In the genomic region with DNA sequence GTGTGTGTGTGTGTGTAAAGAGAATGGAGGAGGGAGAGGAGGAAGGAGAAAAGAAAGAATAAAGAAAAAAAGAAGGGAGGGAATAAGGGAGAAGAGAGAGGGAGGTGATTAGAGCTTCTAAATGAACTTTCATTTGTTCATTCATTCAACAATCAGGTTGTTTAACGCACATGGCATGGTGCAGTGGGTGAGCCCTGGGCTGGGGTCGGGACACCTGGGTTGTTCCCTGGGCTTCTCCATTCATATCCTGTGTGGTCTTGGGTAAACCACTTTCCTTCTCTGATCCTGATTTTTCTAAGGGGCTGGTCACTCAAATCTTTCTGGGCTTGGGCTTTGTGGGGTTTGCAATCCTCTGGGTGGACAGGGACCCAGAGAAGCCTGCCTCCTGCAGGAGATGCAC, we compare ENCODE assay signal across 27 cellular contexts.
"Had no signal": no experiment of that assay in that cellular context is flagged by ENCODE, and none has a peak within 500 bp of the region (broad histone marks: within the 10 kb centered on the region; RNA-seq: fewer than 3 reads in every experiment).

No MANE protein-coding gene starts in this region.

- H3K27me3 ChIP-seq: ovary, right lobe of liver, transverse colon, upper lobe of right lung, uterus had no signal

- DNase-seq: naive thymus-derived CD8-positive, alpha-beta T cell; occipital lobe; ovary; psoas muscle; right cardiac atrium; right lobe of liver; sigmoid colon; small intestine; stimulated activated CD4-positive, alpha-beta T cell treated with anti-CD3 and anti-CD28 coated beads, Interleukin-12 subunit alpha, Interleukin-12 subunit beta, amount 100 ng/mL, for 4 hours; stimulated activated CD4-positive, alpha-beta T cell treated with anti-CD3 and anti-CD28 coated beads, Interleukin-2, amount 100 ng/mL, for 24 hours; stimulated activated CD4-positive, alpha-beta T cell treated with anti-CD3 and anti-CD28 coated beads, Interleukin-2, amount 100 ng/mL, for 48 hours; stimulated activated CD4-positive, alpha-beta T cell treated with anti-CD3 and anti-CD28 coated beads, Interleukin-4, amount 100 ng/mL, for 24 hours; stimulated activated naive B cell treated with anti-CD40 and anti-IgM and Interleukin-4, amounts not matched to agents 10 μg/mL and 1 μg/mL and 100 μg/mL, for 72 hours; stimulated activated naive CD4-positive, alpha-beta T cell treated with Interleukin-2 at 50 U/mL for 16 hours; stomach; tibial artery; transverse colon; upper lobe of right lung; uterus had no signal

- H3K9me3 ChIP-seq: ovary, psoas muscle, right lobe of liver, sigmoid colon, stomach, thoracic aorta, tibial artery, transverse colon, upper lobe of right lung, uterus had no signal

- H3K4me3 ChIP-seq: ovary, psoas muscle, right lobe of liver, sigmoid colon, stomach, thoracic aorta, tibial artery, transverse colon, upper lobe of right lung, uterus had no signal

- H3K9me3 Mint-ChIP-seq: naive thymus-derived CD8-positive, alpha-beta T cell; natural killer cell treated with Interleukin-12 subunit alpha and Interleukin-12 subunit beta and Interleukin-15 and Interleukin-18, amount 100 ng/mL, for 72 hours; neural crest cell; stimulated activated effector memory CD8-positive, alpha-beta T cell treated with anti-CD3 and anti-CD28 coated beads, Interleukin-12 subunit alpha, Interleukin-12 subunit beta, amount 100 ng/mL, for 72 hours; stimulated activated naive B cell treated with anti-CD40 and anti-IgM and Interleukin-4, amounts not matched to agents 10 μg/mL and 1 μg/mL and 100 μg/mL, for 72 hours; stimulated activated naive CD8-positive, alpha-beta T cell treated with anti-CD3 and anti-CD28 coated beads, Interleukin-15, Interleukin-2, amounts not matched to agents 100 ng/mL and 50 ng/mL, for 24 hours; type B pancreatic cell had no signal

- H3K36me3 ChIP-seq: ovary, right lobe of liver, sigmoid colon, stomach, thoracic aorta, tibial artery, transverse colon, upper lobe of right lung, uterus had no signal

- FAIRE-seq: small intestine had no signal

- H3K4me1 Mint-ChIP-seq: naive thymus-derived CD8-positive, alpha-beta T cell; stimulated activated effector memory CD8-positive, alpha-beta T cell treated with anti-CD3 and anti-CD28 coated beads, Interleukin-12 subunit alpha, Interleukin-12 subunit beta, amount 100 ng/mL, for 72 hours; stimulated activated naive B cell treated with anti-CD40 and anti-IgM and Interleukin-4, amounts not matched to agents 10 μg/mL and 1 μg/mL and 100 μg/mL, for 72 hours had no signal

- H3K27ac ChIP-seq: ovary, parathyroid adenoma, psoas muscle, right lobe of liver, sigmoid colon, stomach, thoracic aorta, tibial artery, transverse colon, upper lobe of right lung had no signal

- H3K4me3 Mint-ChIP-seq: naive thymus-derived CD8-positive, alpha-beta T cell; natural killer cell treated with Interleukin-12 subunit alpha and Interleukin-12 subunit beta and Interleukin-15 and Interleukin-18, amount 100 ng/mL, for 72 hours; neural crest cell; stimulated activated effector memory CD8-positive, alpha-beta T cell treated with anti-CD3 and anti-CD28 coated beads, Interleukin-12 subunit alpha, Interleukin-12 subunit beta, amount 100 ng/mL, for 72 hours; stimulated activated naive B cell treated with anti-CD40 and anti-IgM and Interleukin-4, amounts not matched to agents 10 μg/mL and 1 μg/mL and 100 μg/mL, for 72 hours; stimulated activated naive CD8-positive, alpha-beta T cell treated with anti-CD3 and anti-CD28 coated beads, Interleukin-15, Interleukin-2, amounts not matched to agents 100 ng/mL and 50 ng/mL, for 24 hours; type B pancreatic cell had no signal

- H3K27ac Mint-ChIP-seq: naive thymus-derived CD8-positive, alpha-beta T cell; natural killer cell treated with Interleukin-12 subunit alpha and Interleukin-12 subunit beta and Interleukin-15 and Interleukin-18, amount 100 ng/mL, for 72 hours; progenitor cell of endocrine pancreas; stimulated activated effector memory CD8-positive, alpha-beta T cell treated with anti-CD3 and anti-CD28 coated beads, Interleukin-12 subunit alpha, Interleukin-12 subunit beta, amount 100 ng/mL, for 72 hours; stimulated activated naive B cell treated with anti-CD40 and anti-IgM and Interleukin-4, amounts not matched to agents 10 μg/mL and 1 μg/mL and 100 μg/mL, for 72 hours; stimulated activated naive CD8-positive, alpha-beta T cell treated with anti-CD3 and anti-CD28 coated beads, Interleukin-15, Interleukin-2, amounts not matched to agents 100 ng/mL and 50 ng/mL, for 24 hours had no signal

- H3K4me1 ChIP-seq: parathyroid adenoma, psoas muscle, right lobe of liver, tibial artery, uterus had no signal

- H3K36me3 Mint-ChIP-seq: naive thymus-derived CD8-positive, alpha-beta T cell; natural killer cell treated with Interleukin-12 subunit alpha and Interleukin-12 subunit beta and Interleukin-15 and Interleukin-18, amount 100 ng/mL, for 72 hours; stimulated activated effector memory CD8-positive, alpha-beta T cell treated with anti-CD3 and anti-CD28 coated beads, Interleukin-12 subunit alpha, Interleukin-12 subunit beta, amount 100 ng/mL, for 72 hours; stimulated activated naive B cell treated with anti-CD40 and anti-IgM and Interleukin-4, amounts not matched to agents 10 μg/mL and 1 μg/mL and 100 μg/mL, for 72 hours; type B pancreatic cell had no signal
